14 cellular contexts compared by ENCODE assay signal in genomic region chr6:105603779-105604592, GRCh38.
DNase-seq lines count a peak whose midpoint lies in the region; ATAC-seq, FAIRE-seq and TF ChIP-seq lines count a peak whose summit lies in the region.
"Had no signal": no experiment of that assay in that cellular context is flagged by ENCODE, and none has a peak within 500 bp of the region (broad histone marks: within the 10 kb centered on the region; RNA-seq: fewer than 3 reads in every experiment).

No MANE protein-coding gene starts in this region.

- no peak for FAIRE-seq in GM19239 (lab: Jason Lieb, UNC)

- peak; percentile 84 for DNase-seq in NCI-H69 (lab: John Stamatoyannopoulos, UW)
- peak; percentile 98 for DNase-seq in fibroblast of villous mesenchyme (ENCODE audit: low read depth)
- DNase-seq in osteoblast (ENCODE audit: insufficient read length, low spot score, missing footprints) = no peak
- DNase-seq in stimulated activated CD4-positive, alpha-beta T cell treated with anti-CD3 and anti-CD28 coated beads, Interleukin-15, amount 100 ng/mL, for 24 hours = no peak
- no peak for DNase-seq in activated CD8-positive, alpha-beta memory T cell treated with anti-CD3 and anti-CD28 coated beads for 24 hours
- no peak for DNase-seq in GM19239 (ENCODE audit: insufficient read length, low spot score)
- DNase-seq: immature natural killer cell; NCI-H1930; PC-9; stimulated activated CD4-positive, alpha-beta T cell treated with anti-CD3 and anti-CD28 coated beads, Interleukin-2, amount 100 ng/mL, for 24 hours; stimulated activated naive CD4-positive, alpha-beta T cell treated with Interleukin-2 at 50 U/mL for 16 hours had no signal

- H3K79me2 ChIP-seq in ACC112 (ENCODE audit: control insufficient read depth, insufficient read depth, low read length, unreplicated experiment) (no peaks in the 10 kb centered on the region), osteoblast (ENCODE audit: insufficient read depth, low read length) (no peaks in the 10 kb centered on the region)

- no peaks in the 10 kb centered on the region for H4K20me1 ChIP-seq in osteoblast (ENCODE audit: insufficient read depth, low read length)

- H3K36me3 ChIP-seq in ACC112 (ENCODE audit: insufficient read depth, low read length) (no peaks in the 10 kb centered on the region), osteoblast (ENCODE audit: insufficient read depth, low read length) (no peaks in the 10 kb centered on the region)
- H3K36me3 ChIP-seq: neutrophil had no signal

- no peak for ATAC-seq in GM21367 (IDR thresholded peaks at IDR 0.05; ENCODE audit: unreplicated experiment)

- H3K4me3 ChIP-seq in ACC112 (ENCODE audit: low read depth, low read length) (no peak overlapping the region), fibroblast of villous mesenchyme (ENCODE audit: low read depth, low read length) (no peak overlapping the region), osteoblast (ENCODE audit: insufficient read depth, low read length) (no peak overlapping the region)
- H3K4me3 ChIP-seq: PC-9 had no signal

- H3K4me2 ChIP-seq in osteoblast (ENCODE audit: insufficient read depth, low read length) = no peak overlapping the region
- H3K4me2 ChIP-seq: PC-9 had no signal

- H3K4me1 ChIP-seq in ACC112 (ENCODE audit: control insufficient read depth, insufficient read depth, low read length, unreplicated experiment) (peaks cover 35% of the 10 kb centered on the region), osteoblast (ENCODE audit: insufficient read depth, low read length) (peaks cover 58% of the 10 kb centered on the region)

- peak overlapping the region; percentile 76 for H2AFZ ChIP-seq in ACC112 (ENCODE audit: low read length, unreplicated experiment)
- no peak overlapping the region for H2AFZ ChIP-seq in osteoblast (ENCODE audit: low read length)
- H2AFZ ChIP-seq: PC-9 had no signal

- no peak for TF ChIP-seq CTCF in fibroblast of villous mesenchyme (IDR thresholded peaks at IDR 0.05; ENCODE audit: insufficient read depth, low read depth, low read length)
- no peak for TF ChIP-seq CTCF in osteoblast (IDR thresholded peaks at IDR 0.05; ENCODE audit: extremely low read depth, low read depth, low read length)

- H3K27ac ChIP-seq in ACC112 (ENCODE audit: low read depth, low read length) (peak overlapping the region; percentile 35), osteoblast (ENCODE audit: low read depth, low read length) (peak overlapping the region; percentile 6)
- H3K27ac ChIP-seq: neutrophil, PC-9 had no signal

- no peaks in the 10 kb centered on the region for H3K9me3 ChIP-seq in osteoblast (ENCODE audit: low read depth, low read length)
- H3K9me3 ChIP-seq: neutrophil had no signal

- no peaks in the 10 kb centered on the region for H3K27me3 ChIP-seq in ACC112 (ENCODE audit: insufficient read depth, low read length)
- H3K27me3 ChIP-seq in osteoblast (ENCODE audit: insufficient read depth, low read length) = no peaks in the 10 kb centered on the region
- H3K27me3 ChIP-seq: neutrophil had no signal

Comparison
In these comparisons a context has a peak if more than half of its experiments do, and no peak if none do; other contexts are left out.
1. DNase-seq: peak in NCI-H69 (single experiment) and fibroblast of villous mesenchyme (single experiment); none in osteoblast (single experiment), stimulated activated CD4-positive, alpha-beta T cell treated with anti-CD3 and anti-CD28 coated beads, Interleukin-15, amount 100 ng/mL, for 24 hours (single experiment), activated CD8-positive, alpha-beta memory T cell treated with anti-CD3 and anti-CD28 coated beads for 24 hours (single experiment) and GM19239 (single experiment).